ENCODE assay signal across 8 cellular contexts in genomic region chr6:31737315-31738047, GRCh38. TPM values are rescaled to one million over a fixed set of nuclear protein-coding genes. Genes with fewer than 3 reads are reported as not detected.
DNase-seq lines count a peak whose midpoint lies in the region; ATAC-seq, FAIRE-seq and TF ChIP-seq lines count a peak whose summit lies in the region.

No MANE protein-coding gene starts in this region.

- H3K9me3 ChIP-seq in esophagus squamous epithelium = no peaks in the 10 kb centered on the region
- H3K9me3 ChIP-seq in gastrocnemius medialis = no peaks in the 10 kb centered on the region

- H3K36me3 ChIP-seq in esophagus squamous epithelium = peaks cover 16 to 20% (median 17%) of the 10 kb centered on the region in 3 donors
- peaks cover 0 to 13% of the 10 kb centered on the region in 2 donors for H3K36me3 ChIP-seq in gastrocnemius medialis

- peaks cover 39 to 68% (median 46%) of the 10 kb centered on the region in 3 donors for H3K4me1 ChIP-seq in esophagus squamous epithelium
- peaks cover 17 to 26% of the 10 kb centered on the region in 2 donors for H3K4me1 ChIP-seq in gastrocnemius medialis

- TF ChIP-seq POLR2A in esophagus squamous epithelium (IDR thresholded peaks at IDR 0.05) (no peak), gastrocnemius medialis (IDR thresholded peaks at IDR 0.05) (peak in 1 of 2 donors; percentile 36)

- 45 to 56% methylated on average over 7 of the region's 7 CpGs for WGBS in esophagus squamous epithelium, 2 donors

- DNase-seq in AG04449 (ENCODE audit: low read depth, low spot score) (no peak), HT-29 (ENCODE audit: low spot score) (peak; percentile 82), SKM-1 (lab: John Stamatoyannopoulos, UW; ENCODE audit: unreplicated experiment) (peak; percentile 76), esophagus squamous epithelium (lab: John Stamatoyannopoulos, UW) (no peak), gastrocnemius medialis (no peak), NCI-H2171 (lab: John Stamatoyannopoulos, UW) (no peak), HTR-8/SVneo (ENCODE audit: insufficient read length, low spot score) (no peak)

- FAIRE-seq in HTR-8/SVneo (lab: Jason Lieb, UNC) = no peak

- CTCF ChIA-PET in AG04449 (lab: Yijun Ruan, JAX) = interaction anchor here (1.0 to 4.7 kb wide), 11 partner anchors 8 to 92 kb away, joined by 3 to 24 read pairs (median 3); partner anchors contain the start of genes ABHD16A, DDAH2, HSPA1A and HSPA1L

- TF ChIP-seq CTCF in AG04449 (IDR thresholded peaks at IDR 0.05; ENCODE audit: insufficient read depth, low read length, missing control alignments) = no peak
- TF ChIP-seq CTCF in esophagus squamous epithelium (IDR thresholded peaks at IDR 0.05) = no peak
- TF ChIP-seq CTCF in gastrocnemius medialis (IDR thresholded peaks at IDR 0.05 in 4 of 5, conservative IDR thresholded peaks at IDR 0.05 in 1 of 5) = no peak

- in situ Hi-C loops in gastrocnemius medialis (cut with MboI; ENCODE audit: low sequenced_read_pairs in 4 of 4) = no loop called here

- intact Hi-C loops in esophagus squamous epithelium (cut with DNase I) = loop anchor here (10.0 kb wide), 1 partner anchor 97 kb away; no protein-coding TSS in a partner anchor
- intact Hi-C loops in gastrocnemius medialis (cut with DNase I; ENCODE audit: low total_unique reads) = loop anchor here (2.0 to 10.0 kb wide), 2 partner anchors 35 to 237 kb away; partner anchors contain the start of genes ABHD16A and DXO

- H3K27ac ChIP-seq in esophagus squamous epithelium (peak overlapping the region; percentile 94 to 99 (median 98)), gastrocnemius medialis (peak overlapping the region; percentile 79 to 85 (median 82))

- POLR2A ChIA-PET in AG04449 (lab: Yijun Ruan, JAX) = interaction anchor here (1.0 to 6.0 kb wide), 6 partner anchors 8 to 90 kb away, joined by 3 to 32 read pairs (median 4); partner anchors contain the start of genes DDAH2, HSPA1A, HSPA1B and HSPA1L

- ATAC-seq in gastrocnemius medialis (no peak), GM19023 (IDR thresholded peaks at IDR 0.05; ENCODE audit: unreplicated experiment) (no peak)

- H3K27me3 ChIP-seq in esophagus squamous epithelium = no peaks in the 10 kb centered on the region
- H3K27me3 ChIP-seq in gastrocnemius medialis = peaks cover 0 to 9% (median 5%) of the 10 kb centered on the region in 3 donors

- H3K4me3 ChIP-seq in AG04449 (ENCODE audit: low read depth, low read length) (peak overlapping the region; percentile 1), esophagus squamous epithelium (peak overlapping the region in 2 of 4 donors; percentile 4 to 40), gastrocnemius medialis (no peak overlapping the region)

RNA-seq across cellular contexts. Expression of gene CLIC1, which starts 1.2 kb away (rescaled TPM):
- total RNA-seq in HT-29 (2014; rRNA removed; shearing (Covaris generic)) = 914 and 960 TPM in 2 replicates
- total RNA-seq in esophagus squamous epithelium = 100 to 1,000 TPM; 289 to 440 (median 365) TPM
- total RNA-seq in gastrocnemius medialis = 10 to 100 TPM; 20.9 to 41.3 (median 26.3) TPM

RNA-seq across cellular contexts. Expression of gene MSH5, which starts 2.3 kb away (rescaled TPM):
- 19.6 and 20.9 TPM in 2 replicates for total RNA-seq in HT-29 (2014; rRNA removed; shearing (Covaris generic))
- total RNA-seq in esophagus squamous epithelium = 1 to 10 TPM; 2.3 to 7.9 (median 6.8) TPM
- total RNA-seq in gastrocnemius medialis = 1 to 10 TPM in 3 of 4 donors, under 1 TPM in 1; 0.35 to 7.8 (median 1.6) TPM

RNA-seq across cellular contexts. Expression of gene DDAH2, which starts 8.4 kb away (rescaled TPM):
- 107 and 116 TPM in 2 replicates for total RNA-seq in HT-29 (2014; rRNA removed; shearing (Covaris generic))
- total RNA-seq in esophagus squamous epithelium = 10 to 100 TPM; 16.4 to 59.3 (median 28.2) TPM
- 10 to 100 TPM; 10.6 to 24.2 (median 15.4) TPM for total RNA-seq in gastrocnemius medialis

RNA-seq across cellular contexts. Expression of gene MPIG6B, which starts 14.3 kb away (rescaled TPM):
- total RNA-seq in HT-29 (2014; rRNA removed; shearing (Covaris generic)) = 0.18 TPM in 1 of 2 replicates, not detected in the other
- total RNA-seq in esophagus squamous epithelium (1 to 10 TPM in 1 of 4 donors, under 1 TPM in 3; 0.12 to 1.4 (median 0.73) TPM), gastrocnemius medialis (not detected)

RNA-seq across cellular contexts. Expression of gene LY6G6C, which starts 15.9 kb away (rescaled TPM):
- total RNA-seq in HT-29 (2014; rRNA removed; shearing (Covaris generic)) = not detected in 2 replicates
- total RNA-seq in esophagus squamous epithelium = 10 to 100 TPM in 1 of 4 donors, 1 to 10 TPM in 2, under 1 TPM in 1; 0.53 to 14.6 (median 2.4) TPM
- not detected for total RNA-seq in gastrocnemius medialis

Comparison
In these comparisons a context has a peak if more than half of its experiments do, and no peak if none do; other contexts are left out.
1. DNase-seq: peak in HT-29 (single experiment) and SKM-1 (single experiment); none in AG04449 (single experiment), esophagus squamous epithelium (single experiment), gastrocnemius medialis (0 of 2), NCI-H2171 (single experiment) and HTR-8/SVneo (single experiment).
2. RNA of gene CLIC1, which starts 1.2 kb away (total RNA-seq): 914 to 960 TPM in HT-29 and 289 to 440 TPM in esophagus squamous epithelium; 20.9 to 41.3 TPM in gastrocnemius medialis; every median in the first group is over 4 times any median in the second.